1 cellular context compared by ENCODE assay signal in the genomic region with DNA sequence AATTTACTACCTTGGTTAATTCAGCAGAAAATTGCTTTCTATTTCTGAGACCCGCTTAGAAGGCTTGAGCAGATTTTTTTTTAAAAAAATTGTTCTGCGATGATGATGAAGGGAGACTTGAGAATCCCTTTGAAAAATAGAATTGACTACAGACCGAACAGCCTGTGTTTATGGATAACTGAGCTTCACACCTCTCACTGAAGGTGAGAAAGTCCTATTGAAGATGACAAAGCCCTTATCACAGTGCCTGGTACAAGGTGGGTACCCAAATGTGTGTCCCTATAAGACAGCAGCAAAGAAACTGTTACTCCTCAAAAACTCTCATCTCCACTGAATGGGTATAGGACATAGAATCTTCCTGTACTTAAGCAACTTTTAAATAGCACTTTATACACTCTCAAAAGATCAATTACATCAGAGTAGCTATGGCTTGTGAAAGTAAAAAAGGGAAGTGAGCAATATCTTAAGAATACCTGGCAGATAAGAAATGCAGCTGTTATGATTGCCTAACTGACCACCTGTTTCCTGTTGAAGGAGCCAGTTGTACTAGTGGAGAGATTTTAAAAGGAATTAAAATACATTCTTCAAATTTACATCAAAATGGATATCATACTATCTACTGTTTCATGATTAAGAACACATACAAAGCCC.
TF ChIP-seq lines count a peak whose summit lies in the region.

No MANE protein-coding gene starts in this region.

TF ChIP-seq in GM12878, 131 proteins besides CTCF, POLR2A, EP300 and RAD21 (continued from another document):
- TF ChIP-seq, protein P1, sequence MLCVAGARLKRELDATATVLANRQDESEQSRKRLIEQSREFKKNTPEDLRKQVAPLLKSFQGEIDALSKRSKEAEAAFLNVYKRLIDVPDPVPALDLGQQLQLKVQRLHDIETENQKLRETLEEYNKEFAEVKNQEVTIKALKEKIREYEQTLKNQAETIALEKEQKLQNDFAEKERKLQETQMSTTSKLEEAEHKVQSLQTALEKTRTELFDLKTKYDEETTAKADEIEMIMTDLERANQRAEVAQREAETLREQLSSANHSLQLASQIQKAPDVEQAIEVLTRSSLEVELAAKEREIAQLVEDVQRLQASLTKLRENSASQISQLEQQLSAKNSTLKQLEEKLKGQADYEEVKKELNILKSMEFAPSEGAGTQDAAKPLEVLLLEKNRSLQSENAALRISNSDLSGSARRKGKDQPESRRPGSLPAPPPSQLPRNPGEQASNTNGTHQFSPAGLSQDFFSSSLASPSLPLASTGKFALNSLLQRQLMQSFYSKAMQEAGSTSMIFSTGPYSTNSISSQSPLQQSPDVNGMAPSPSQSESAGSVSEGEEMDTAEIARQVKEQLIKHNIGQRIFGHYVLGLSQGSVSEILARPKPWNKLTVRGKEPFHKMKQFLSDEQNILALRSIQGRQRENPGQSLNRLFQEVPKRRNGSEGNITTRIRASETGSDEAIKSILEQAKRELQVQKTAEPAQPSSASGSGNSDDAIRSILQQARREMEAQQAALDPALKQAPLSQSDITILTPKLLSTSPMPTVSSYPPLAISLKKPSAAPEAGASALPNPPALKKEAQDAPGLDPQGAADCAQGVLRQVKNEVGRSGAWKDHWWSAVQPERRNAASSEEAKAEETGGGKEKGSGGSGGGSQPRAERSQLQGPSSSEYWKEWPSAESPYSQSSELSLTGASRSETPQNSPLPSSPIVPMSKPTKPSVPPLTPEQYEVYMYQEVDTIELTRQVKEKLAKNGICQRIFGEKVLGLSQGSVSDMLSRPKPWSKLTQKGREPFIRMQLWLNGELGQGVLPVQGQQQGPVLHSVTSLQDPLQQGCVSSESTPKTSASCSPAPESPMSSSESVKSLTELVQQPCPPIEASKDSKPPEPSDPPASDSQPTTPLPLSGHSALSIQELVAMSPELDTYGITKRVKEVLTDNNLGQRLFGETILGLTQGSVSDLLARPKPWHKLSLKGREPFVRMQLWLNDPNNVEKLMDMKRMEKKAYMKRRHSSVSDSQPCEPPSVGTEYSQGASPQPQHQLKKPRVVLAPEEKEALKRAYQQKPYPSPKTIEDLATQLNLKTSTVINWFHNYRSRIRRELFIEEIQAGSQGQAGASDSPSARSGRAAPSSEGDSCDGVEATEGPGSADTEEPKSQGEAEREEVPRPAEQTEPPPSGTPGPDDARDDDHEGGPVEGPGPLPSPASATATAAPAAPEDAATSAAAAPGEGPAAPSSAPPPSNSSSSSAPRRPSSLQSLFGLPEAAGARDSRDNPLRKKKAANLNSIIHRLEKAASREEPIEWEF (IDR thresholded peaks at IDR 0.05; ENCODE audit: insufficient replicate concordance, low read depth, low read length) = peak; percentile 74
- no peak for TF ChIP-seq USF2 (IDR thresholded peaks at IDR 0.05; ENCODE audit: borderline replicate concordance, low read depth, low read length)
- TF ChIP-seq IRF4 (IDR thresholded peaks at IDR 0.05; ENCODE audit: low read depth, low read length) = peak; percentile 91
- TF ChIP-seq CREM (IDR thresholded peaks at IDR 0.05; ENCODE audit: low read depth) = peak; percentile 76
- 0 out of 2 replicates have a peak, but pooled peaks have one; percentile 31 for TF ChIP-seq EED (IDR thresholded peaks at IDR 0.05; ENCODE audit: low read depth)
- no peak for TF ChIP-seq RBBP5 (conservative IDR thresholded peaks at IDR 0.05)
- peak; percentile 99 for TF ChIP-seq DPF2 (IDR thresholded peaks at IDR 0.05)
- peak; percentile 49; the same call in 1 of the 2 replicates for TF ChIP-seq NBN (IDR thresholded peaks at IDR 0.05)
- no peak for TF ChIP-seq PML (IDR thresholded peaks at IDR 0.05; ENCODE audit: low read length)
- TF ChIP-seq CHD2 (IDR thresholded peaks at IDR 0.05; ENCODE audit: borderline replicate concordance, low read depth, low read length) = peak; percentile 73; the same call in 1 of the 2 replicates
- peak; percentile 68 for TF ChIP-seq MEF2A (IDR thresholded peaks at IDR 0.05; ENCODE audit: insufficient read depth, low read depth, low read length)
- TF ChIP-seq RUNX3 (IDR thresholded peaks at IDR 0.05; ENCODE audit: low read length) = peak; percentile 70
